Comparison of ENCODE assay signal across 1 cellular context in the genomic region with DNA sequence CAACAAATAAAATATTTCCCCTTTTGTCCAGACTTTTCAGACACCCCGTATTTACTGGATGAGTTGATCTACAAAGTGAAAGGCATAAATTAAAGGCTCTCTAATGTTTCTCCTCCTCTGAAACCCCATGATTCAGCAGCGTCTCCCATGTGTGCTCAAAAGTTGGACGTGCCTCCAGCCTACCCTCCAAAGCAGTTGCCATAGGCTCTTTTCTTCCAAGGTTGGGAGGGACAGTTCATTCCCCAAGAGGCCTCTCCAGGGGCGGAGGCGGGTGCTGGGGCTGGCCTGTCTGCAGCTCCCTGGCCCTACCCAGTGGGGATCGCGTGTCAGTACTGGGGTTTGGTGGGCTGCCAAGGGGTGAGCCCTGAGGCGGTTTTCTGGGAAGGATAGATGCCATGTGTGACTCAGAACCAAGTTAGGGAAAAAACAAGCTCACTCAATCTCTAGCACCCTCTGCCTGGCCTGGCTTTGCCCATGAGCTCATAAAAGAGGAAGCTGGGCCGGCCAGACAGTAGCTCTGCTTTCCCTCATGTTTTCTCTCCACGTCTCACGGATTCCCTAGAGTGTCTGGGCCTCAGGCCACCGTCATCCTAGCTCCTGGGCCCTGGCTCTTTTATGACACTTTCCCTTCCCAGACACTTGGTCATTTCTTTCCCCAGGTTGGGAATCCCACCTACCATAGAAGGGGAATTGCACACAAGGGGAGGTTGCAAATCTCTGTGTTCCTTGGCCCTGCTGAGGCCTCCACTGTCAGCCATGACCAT.
TF ChIP-seq lines count a peak whose summit lies in the region.

No MANE protein-coding gene starts in this region.

TF ChIP-seq in K562, 482 proteins besides CTCF, POLR2A, EP300 and RAD21 (continued from another document and continues in another):
- TF ChIP-seq, protein P1, sequence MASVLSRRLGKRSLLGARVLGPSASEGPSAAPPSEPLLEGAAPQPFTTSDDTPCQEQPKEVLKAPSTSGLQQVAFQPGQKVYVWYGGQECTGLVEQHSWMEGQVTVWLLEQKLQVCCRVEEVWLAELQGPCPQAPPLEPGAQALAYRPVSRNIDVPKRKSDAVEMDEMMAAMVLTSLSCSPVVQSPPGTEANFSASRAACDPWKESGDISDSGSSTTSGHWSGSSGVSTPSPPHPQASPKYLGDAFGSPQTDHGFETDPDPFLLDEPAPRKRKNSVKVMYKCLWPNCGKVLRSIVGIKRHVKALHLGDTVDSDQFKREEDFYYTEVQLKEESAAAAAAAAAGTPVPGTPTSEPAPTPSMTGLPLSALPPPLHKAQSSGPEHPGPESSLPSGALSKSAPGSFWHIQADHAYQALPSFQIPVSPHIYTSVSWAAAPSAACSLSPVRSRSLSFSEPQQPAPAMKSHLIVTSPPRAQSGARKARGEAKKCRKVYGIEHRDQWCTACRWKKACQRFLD (CRISPR knock-in tag; IDR thresholded peaks at IDR 0.05) = peak; percentile 90
- no peak for TF ChIP-seq NONO (IDR thresholded peaks at IDR 0.05; ENCODE audit: low read depth in 2 of 2, low read length in 1 of 2)
- peak; percentile 88 for TF ChIP-seq ZNF175 (CRISPR knock-in tag; IDR thresholded peaks at IDR 0.05; ENCODE audit: low read depth)
- TF ChIP-seq MAZ (CRISPR knock-in tag; conservative IDR thresholded peaks at IDR 0.05 in 1 of 2, IDR thresholded peaks at IDR 0.05 in 1 of 2) = 0 out of 4 replicates have a peak, but pooled peaks of 1 of the 2 experiments have one; percentile 39
- TF ChIP-seq, protein P2, sequence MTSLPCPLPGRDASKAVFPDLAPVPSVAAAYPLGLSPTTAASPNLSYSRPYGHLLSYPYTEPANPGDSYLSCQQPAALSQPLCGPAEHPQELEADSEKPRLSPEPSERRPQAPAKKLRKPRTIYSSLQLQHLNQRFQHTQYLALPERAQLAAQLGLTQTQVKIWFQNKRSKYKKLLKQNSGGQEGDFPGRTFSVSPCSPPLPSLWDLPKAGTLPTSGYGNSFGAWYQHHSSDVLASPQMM (CRISPR knock-in tag; IDR thresholded peaks at IDR 0.05) = no peak
- no peak for TF ChIP-seq ZNF407 (IDR thresholded peaks at IDR 0.05; ENCODE audit: low read depth)
- TF ChIP-seq MTA2 (IDR thresholded peaks at IDR 0.05; ENCODE audit: low read depth) = no peak
- TF ChIP-seq, protein P3, sequence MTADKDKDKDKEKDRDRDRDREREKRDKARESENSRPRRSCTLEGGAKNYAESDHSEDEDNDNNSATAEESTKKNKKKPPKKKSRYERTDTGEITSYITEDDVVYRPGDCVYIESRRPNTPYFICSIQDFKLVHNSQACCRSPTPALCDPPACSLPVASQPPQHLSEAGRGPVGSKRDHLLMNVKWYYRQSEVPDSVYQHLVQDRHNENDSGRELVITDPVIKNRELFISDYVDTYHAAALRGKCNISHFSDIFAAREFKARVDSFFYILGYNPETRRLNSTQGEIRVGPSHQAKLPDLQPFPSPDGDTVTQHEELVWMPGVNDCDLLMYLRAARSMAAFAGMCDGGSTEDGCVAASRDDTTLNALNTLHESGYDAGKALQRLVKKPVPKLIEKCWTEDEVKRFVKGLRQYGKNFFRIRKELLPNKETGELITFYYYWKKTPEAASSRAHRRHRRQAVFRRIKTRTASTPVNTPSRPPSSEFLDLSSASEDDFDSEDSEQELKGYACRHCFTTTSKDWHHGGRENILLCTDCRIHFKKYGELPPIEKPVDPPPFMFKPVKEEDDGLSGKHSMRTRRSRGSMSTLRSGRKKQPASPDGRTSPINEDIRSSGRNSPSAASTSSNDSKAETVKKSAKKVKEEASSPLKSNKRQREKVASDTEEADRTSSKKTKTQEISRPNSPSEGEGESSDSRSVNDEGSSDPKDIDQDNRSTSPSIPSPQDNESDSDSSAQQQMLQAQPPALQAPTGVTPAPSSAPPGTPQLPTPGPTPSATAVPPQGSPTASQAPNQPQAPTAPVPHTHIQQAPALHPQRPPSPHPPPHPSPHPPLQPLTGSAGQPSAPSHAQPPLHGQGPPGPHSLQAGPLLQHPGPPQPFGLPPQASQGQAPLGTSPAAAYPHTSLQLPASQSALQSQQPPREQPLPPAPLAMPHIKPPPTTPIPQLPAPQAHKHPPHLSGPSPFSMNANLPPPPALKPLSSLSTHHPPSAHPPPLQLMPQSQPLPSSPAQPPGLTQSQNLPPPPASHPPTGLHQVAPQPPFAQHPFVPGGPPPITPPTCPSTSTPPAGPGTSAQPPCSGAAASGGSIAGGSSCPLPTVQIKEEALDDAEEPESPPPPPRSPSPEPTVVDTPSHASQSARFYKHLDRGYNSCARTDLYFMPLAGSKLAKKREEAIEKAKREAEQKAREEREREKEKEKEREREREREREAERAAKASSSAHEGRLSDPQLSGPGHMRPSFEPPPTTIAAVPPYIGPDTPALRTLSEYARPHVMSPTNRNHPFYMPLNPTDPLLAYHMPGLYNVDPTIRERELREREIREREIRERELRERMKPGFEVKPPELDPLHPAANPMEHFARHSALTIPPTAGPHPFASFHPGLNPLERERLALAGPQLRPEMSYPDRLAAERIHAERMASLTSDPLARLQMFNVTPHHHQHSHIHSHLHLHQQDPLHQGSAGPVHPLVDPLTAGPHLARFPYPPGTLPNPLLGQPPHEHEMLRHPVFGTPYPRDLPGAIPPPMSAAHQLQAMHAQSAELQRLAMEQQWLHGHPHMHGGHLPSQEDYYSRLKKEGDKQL (CRISPR knock-in tag; IDR thresholded peaks at IDR 0.05; ENCODE audit: borderline replicate concordance) = no peak
- peak; percentile 6 for TF ChIP-seq RBBP5 (IDR thresholded peaks at IDR 0.05; ENCODE audit: borderline replicate concordance, insufficient read depth, low read length, poor library complexity, severe bottlenecking)
- TF ChIP-seq, protein P4, sequence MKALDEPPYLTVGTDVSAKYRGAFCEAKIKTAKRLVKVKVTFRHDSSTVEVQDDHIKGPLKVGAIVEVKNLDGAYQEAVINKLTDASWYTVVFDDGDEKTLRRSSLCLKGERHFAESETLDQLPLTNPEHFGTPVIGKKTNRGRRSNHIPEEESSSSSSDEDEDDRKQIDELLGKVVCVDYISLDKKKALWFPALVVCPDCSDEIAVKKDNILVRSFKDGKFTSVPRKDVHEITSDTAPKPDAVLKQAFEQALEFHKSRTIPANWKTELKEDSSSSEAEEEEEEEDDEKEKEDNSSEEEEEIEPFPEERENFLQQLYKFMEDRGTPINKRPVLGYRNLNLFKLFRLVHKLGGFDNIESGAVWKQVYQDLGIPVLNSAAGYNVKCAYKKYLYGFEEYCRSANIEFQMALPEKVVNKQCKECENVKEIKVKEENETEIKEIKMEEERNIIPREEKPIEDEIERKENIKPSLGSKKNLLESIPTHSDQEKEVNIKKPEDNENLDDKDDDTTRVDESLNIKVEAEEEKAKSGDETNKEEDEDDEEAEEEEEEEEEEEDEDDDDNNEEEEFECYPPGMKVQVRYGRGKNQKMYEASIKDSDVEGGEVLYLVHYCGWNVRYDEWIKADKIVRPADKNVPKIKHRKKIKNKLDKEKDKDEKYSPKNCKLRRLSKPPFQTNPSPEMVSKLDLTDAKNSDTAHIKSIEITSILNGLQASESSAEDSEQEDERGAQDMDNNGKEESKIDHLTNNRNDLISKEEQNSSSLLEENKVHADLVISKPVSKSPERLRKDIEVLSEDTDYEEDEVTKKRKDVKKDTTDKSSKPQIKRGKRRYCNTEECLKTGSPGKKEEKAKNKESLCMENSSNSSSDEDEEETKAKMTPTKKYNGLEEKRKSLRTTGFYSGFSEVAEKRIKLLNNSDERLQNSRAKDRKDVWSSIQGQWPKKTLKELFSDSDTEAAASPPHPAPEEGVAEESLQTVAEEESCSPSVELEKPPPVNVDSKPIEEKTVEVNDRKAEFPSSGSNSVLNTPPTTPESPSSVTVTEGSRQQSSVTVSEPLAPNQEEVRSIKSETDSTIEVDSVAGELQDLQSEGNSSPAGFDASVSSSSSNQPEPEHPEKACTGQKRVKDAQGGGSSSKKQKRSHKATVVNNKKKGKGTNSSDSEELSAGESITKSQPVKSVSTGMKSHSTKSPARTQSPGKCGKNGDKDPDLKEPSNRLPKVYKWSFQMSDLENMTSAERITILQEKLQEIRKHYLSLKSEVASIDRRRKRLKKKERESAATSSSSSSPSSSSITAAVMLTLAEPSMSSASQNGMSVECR (CRISPR knock-in tag; IDR thresholded peaks at IDR 0.05) = no peak
- TF ChIP-seq ZNF639 (CRISPR knock-in tag; conservative IDR thresholded peaks at IDR 0.05 in 1 of 2, IDR thresholded peaks at IDR 0.05 in 1 of 2) = peak in 1 of 2 experiments; percentile 68; a peak in 1 of 4 replicates
- TF ChIP-seq PHF21A (IDR thresholded peaks at IDR 0.05; ENCODE audit: borderline replicate concordance, low read depth) = no peak
- peak; percentile 70; the same call in 1 of the 2 replicates for TF ChIP-seq ZNF766 (CRISPR knock-in tag; conservative IDR thresholded peaks at IDR 0.05)
- no peak for TF ChIP-seq BRCA1 (IDR thresholded peaks at IDR 0.05)
- TF ChIP-seq BRCA1 (CRISPR knock-in tag; IDR thresholded peaks at IDR 0.05) = no peak
- no peak for TF ChIP-seq FOXJ2 (tag; IDR thresholded peaks at IDR 0.05)
- TF ChIP-seq SUPT5H (IDR thresholded peaks at IDR 0.05) = no peak
- TF ChIP-seq NBN (IDR thresholded peaks at IDR 0.05; ENCODE audit: low read depth) = no peak
- no peak for TF ChIP-seq MEF2A (IDR thresholded peaks at IDR 0.05; ENCODE audit: control insufficient read depth, low read depth, low read length)
- peak; percentile 9; the same call in 1 of the 2 replicates for TF ChIP-seq CXXC5 (CRISPR knock-in tag; IDR thresholded peaks at IDR 0.05)
- no peak for TF ChIP-seq RBM15 (IDR thresholded peaks at IDR 0.05; ENCODE audit: insufficient read depth, low read length)
- TF ChIP-seq ZEB2 (IDR thresholded peaks at IDR 0.05) = no peak
- TF ChIP-seq, protein P5, sequence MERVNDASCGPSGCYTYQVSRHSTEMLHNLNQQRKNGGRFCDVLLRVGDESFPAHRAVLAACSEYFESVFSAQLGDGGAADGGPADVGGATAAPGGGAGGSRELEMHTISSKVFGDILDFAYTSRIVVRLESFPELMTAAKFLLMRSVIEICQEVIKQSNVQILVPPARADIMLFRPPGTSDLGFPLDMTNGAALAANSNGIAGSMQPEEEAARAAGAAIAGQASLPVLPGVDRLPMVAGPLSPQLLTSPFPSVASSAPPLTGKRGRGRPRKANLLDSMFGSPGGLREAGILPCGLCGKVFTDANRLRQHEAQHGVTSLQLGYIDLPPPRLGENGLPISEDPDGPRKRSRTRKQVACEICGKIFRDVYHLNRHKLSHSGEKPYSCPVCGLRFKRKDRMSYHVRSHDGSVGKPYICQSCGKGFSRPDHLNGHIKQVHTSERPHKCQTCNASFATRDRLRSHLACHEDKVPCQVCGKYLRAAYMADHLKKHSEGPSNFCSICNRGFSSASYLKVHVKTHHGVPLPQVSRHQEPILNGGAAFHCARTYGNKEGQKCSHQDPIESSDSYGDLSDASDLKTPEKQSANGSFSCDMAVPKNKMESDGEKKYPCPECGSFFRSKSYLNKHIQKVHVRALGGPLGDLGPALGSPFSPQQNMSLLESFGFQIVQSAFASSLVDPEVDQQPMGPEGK (CRISPR knock-in tag; IDR thresholded peaks at IDR 0.05; ENCODE audit: borderline replicate concordance) = no peak
